Comparison of ENCODE assay signal across 20 cellular contexts in the genomic region with DNA sequence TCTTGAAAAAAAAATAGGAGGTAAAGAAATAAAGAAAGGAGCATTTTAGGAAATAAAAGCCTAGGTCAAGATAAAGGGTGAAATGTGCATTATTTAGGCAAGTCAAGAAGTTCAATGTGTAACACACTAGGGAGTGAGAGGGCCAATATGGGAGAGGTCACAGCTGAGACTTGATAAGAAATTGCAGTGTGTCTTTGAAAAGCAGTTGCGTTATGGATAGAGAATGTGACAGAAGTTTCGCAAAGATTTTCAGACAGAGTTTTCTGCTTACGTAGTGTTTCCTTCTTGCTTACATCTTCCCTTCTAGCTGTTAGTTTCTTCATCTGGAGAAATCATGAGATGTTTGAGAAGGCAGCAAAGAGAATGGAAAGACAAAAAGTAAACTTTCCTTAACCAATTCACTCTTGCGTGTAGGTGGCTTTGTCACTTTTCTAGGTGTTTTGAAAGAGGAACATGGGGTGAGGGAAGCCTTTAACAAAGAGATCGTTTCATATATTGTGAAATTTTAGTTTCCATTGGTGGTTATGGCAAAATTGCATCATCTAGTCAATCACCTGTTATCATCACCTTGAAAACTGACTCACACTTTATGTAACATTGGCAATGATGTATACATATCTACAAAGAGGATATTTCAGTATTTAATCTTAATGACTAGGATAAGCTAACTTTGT.
DNase-seq lines count a peak whose midpoint lies in the region; TF ChIP-seq lines count a peak whose summit lies in the region.
"Had no signal": no experiment of that assay in that cellular context is flagged by ENCODE, and none has a peak within 500 bp of the region (broad histone marks: within the 10 kb centered on the region; RNA-seq: fewer than 3 reads in every experiment).

No MANE protein-coding gene starts in this region.

- H3K36me3 ChIP-seq in mammary epithelial cell (ENCODE audit: insufficient read depth, low read length): no peaks in the 10 kb centered on the region
- H3K36me3 ChIP-seq: MG63, SJCRH30 had no signal

- POLR2A ChIA-PET in MCF 10A (lab: Yijun Ruan, JAX): interaction anchor here (0.6 kb wide), 1 partner anchor 484 kb away, joined by 3 read pairs; no protein-coding TSS in a partner anchor

- CTCF ChIA-PET in MCF 10A (lab: Yijun Ruan, JAX) (interaction anchor here (0.6 kb wide), 2 partner anchors 72 to 286 kb away, joined by 3 to 4 read pairs; no protein-coding TSS in a partner anchor), mammary epithelial cell (lab: Charles Lee; ENCODE audit: low non-redundant PET) (no interaction called here)

- DNase-seq in MCF 10A (ENCODE audit: unreplicated experiment) (peak; percentile 16), mammary epithelial cell (no peak), NOMO-1 (lab: John Stamatoyannopoulos, UW; ENCODE audit: unreplicated experiment in 2 of 2) (peak; percentile 33 to 89), SIG-M5 treated with dmso at 0.1 percent for 504 hours (lab: John Stamatoyannopoulos, UW; ENCODE audit: unreplicated experiment) (peak; percentile 76), putamen (ENCODE audit: low spot score) (peak; percentile 47), retina (no peak), foreskin melanocyte (no peak)
- DNase-seq in activated effector memory CD4-positive, alpha-beta T cell treated with Interleukin-2 at 50 U/mL for 16 hours: no peak
- DNase-seq: DND-41, IMR-90, Karpas-422, MG63, NCI-H1417, NCI-H187, NCI-H226, NCI-H524 treated with DMSO at 0.1 percent for 48 hours, SJCRH30 had no signal

- H3K4me1 Mint-ChIP-seq in MCF 10A (ENCODE audit: insufficient read depth, unreplicated experiment): no peaks in the 10 kb centered on the region
- H3K4me1 Mint-ChIP-seq: CD14-positive monocyte had no signal

- H3K9me3 Mint-ChIP-seq in MCF 10A (ENCODE audit: unreplicated experiment): no peaks in the 10 kb centered on the region

- no peak overlapping the region for H3K27ac Mint-ChIP-seq in MCF 10A (ENCODE audit: low read depth, unreplicated experiment)
- H3K27ac Mint-ChIP-seq: CD14-positive monocyte had no signal

- intact Hi-C loops in MCF 10A (cut with micrococcal nuclease): no loop called here
- intact Hi-C loops in mammary epithelial cell (cut with micrococcal nuclease): no loop called here

- H3K4me1 ChIP-seq in mammary epithelial cell (ENCODE audit: insufficient read depth, low read length): no peaks in the 10 kb centered on the region
- H3K4me1 ChIP-seq: SJCRH30 had no signal

- BruUV-seq in MCF 10A (replicated peaks; lab: Mats Ljungman, UMichigan) (no TSS peak), mammary epithelial cell (replicated peaks; lab: Mats Ljungman, UMichigan) (no TSS peak)

- H3K27me3 Mint-ChIP-seq in MCF 10A (ENCODE audit: insufficient read depth, unreplicated experiment): no peaks in the 10 kb centered on the region

- peaks cover 5% of the 10 kb centered on the region for H3K9me3 ChIP-seq in mammary epithelial cell (replicated peaks; ENCODE audit: insufficient read depth, low read length)
- H3K9me3 ChIP-seq: MG63, SJCRH30 had no signal

- TF ChIP-seq CTCF in MCF 10A (IDR thresholded peaks at IDR 0.05; ENCODE audit: unreplicated experiment) (no peak), mammary epithelial cell (conservative IDR thresholded peaks at IDR 0.05 in 1 of 2, IDR thresholded peaks at IDR 0.05 in 1 of 2; ENCODE audit: extremely low read depth in 1 of 2, insufficient read depth in 1 of 2, low read depth in 1 of 2, low read length in 2 of 2) (no peak)

- no peak overlapping the region for H3K4me3 ChIP-seq in mammary epithelial cell (replicated peaks in 1 of 3; ENCODE audit: insufficient read depth in 1 of 3, low read depth in 2 of 3, low read length in 3 of 3)
- H3K4me3 ChIP-seq: MG63, SJCRH30 had no signal

- no peak overlapping the region for H3K9ac ChIP-seq in mammary epithelial cell (ENCODE audit: insufficient read depth, low read length)

- H3K79me2 ChIP-seq in mammary epithelial cell (ENCODE audit: insufficient read depth, low read length): no peaks in the 10 kb centered on the region

- H3K27ac ChIP-seq in mammary epithelial cell (ENCODE audit: insufficient read depth, low read depth, low read length): no peak overlapping the region
- H3K27ac ChIP-seq: 22Rv1, RWPE1, SJCRH30 had no signal

- no peaks in the 10 kb centered on the region for H4K20me1 ChIP-seq in mammary epithelial cell (ENCODE audit: insufficient read depth, low read length)

- H3K4me3 Mint-ChIP-seq in MCF 10A (ENCODE audit: unreplicated experiment): no peak overlapping the region
- H3K4me3 Mint-ChIP-seq: CD14-positive monocyte had no signal

- no peak overlapping the region for H3K4me2 ChIP-seq in mammary epithelial cell (ENCODE audit: insufficient read depth, low read depth, low read length)

- H2AFZ ChIP-seq in mammary epithelial cell (ENCODE audit: low read depth, low read length): no peak overlapping the region

- H3K27me3 ChIP-seq in mammary epithelial cell (ENCODE audit: insufficient read depth, low read length): no peaks in the 10 kb centered on the region
- H3K27me3 ChIP-seq: MG63, SJCRH30 had no signal

- no peaks in the 10 kb centered on the region for H3K36me3 Mint-ChIP-seq in MCF 10A (ENCODE audit: insufficient read depth, unreplicated experiment)
- H3K36me3 Mint-ChIP-seq: CD14-positive monocyte had no signal

- dilution Hi-C loops in mammary epithelial cell (cut with HindIII; ENCODE audit: low sequenced_read_pairs): no loop called here

- in situ Hi-C loops in mammary epithelial cell (cut with MboI; ENCODE audit: low sequenced_read_pairs in 2 of 2): no loop called here

- WGBS in mammary epithelial cell (ENCODE audit: low coverage, missing lambda C conversion rate): 63% methylated on average over 5 of the region's 5 CpGs

Comparison
In these comparisons a context has a peak if more than half of its experiments do, and no peak if none do; other contexts are left out.
1. DNase-seq: peak in MCF 10A (single experiment), NOMO-1 (2 of 2), SIG-M5 treated with dmso at 0.1 percent for 504 hours (single experiment) and putamen (single experiment); none in mammary epithelial cell (single experiment), retina (single experiment), foreskin melanocyte (single experiment) and activated effector memory CD4-positive, alpha-beta T cell treated with Interleukin-2 at 50 U/mL for 16 hours (single experiment).